In the genomic region with DNA sequence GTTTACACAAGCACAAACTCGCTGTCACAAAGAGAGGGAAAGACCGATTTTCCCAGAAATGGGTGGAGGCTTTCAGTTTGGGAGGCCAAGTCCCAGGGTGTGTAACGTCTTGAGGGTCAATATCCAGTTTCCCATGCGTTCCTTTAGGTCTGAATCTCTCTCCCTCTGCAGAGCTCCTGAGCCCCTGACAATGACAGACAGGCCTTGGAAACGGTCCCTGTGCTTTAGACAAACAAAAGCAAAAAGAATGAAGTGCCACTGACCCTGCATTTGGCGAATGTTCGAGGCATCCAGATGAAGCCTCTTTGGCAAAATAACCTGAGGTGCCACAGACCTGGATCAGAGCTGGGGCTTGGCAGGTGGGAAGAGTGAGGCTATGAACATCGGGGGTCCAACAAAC, we compare ENCODE assay signal across 14 cellular contexts.
"Had no signal": no experiment of that assay in that cellular context is flagged by ENCODE, and none has a peak within 500 bp of the region (broad histone marks: within the 10 kb centered on the region; RNA-seq: fewer than 3 reads in every experiment).

No MANE protein-coding gene starts in this region.

- H3K36me3 ChIP-seq: lower lobe of right lung, right lobe of liver, thyroid gland had no signal

- H3K4me1 Mint-ChIP-seq: activated CD8-positive, alpha-beta memory T cell treated with anti-CD3 and anti-CD28 coated beads, Interleukin-2, amount 10 ng/mL, durations not matched to agents 7 days and 5 days; stimulated activated effector memory CD8-positive, alpha-beta T cell treated with anti-CD3 and anti-CD28 coated beads, Interleukin-12 subunit alpha, Interleukin-12 subunit beta, amount 100 ng/mL, for 72 hours had no signal

- ATAC-seq: activated CD8-positive, alpha-beta memory T cell treated with anti-CD3 and anti-CD28 coated beads, Interleukin-2, amount 10 ng/mL, durations not matched to agents 7 days and 5 days; esophagus mucosa; lower lobe of right lung; naive thymus-derived CD4-positive, alpha-beta T cell; SK-N-SH treated with all-trans-retinoic acid at 6 μM for 48 hours; stimulated activated effector memory CD8-positive, alpha-beta T cell treated with anti-CD3 and anti-CD28 coated beads, Interleukin-12 subunit alpha, Interleukin-12 subunit beta, amount 100 ng/mL, for 72 hours had no signal

- H3K4me1 ChIP-seq: lower lobe of right lung, right lobe of liver, thyroid gland had no signal

- H3K9me3 Mint-ChIP-seq: activated naive CD4-positive, alpha-beta T cell treated with anti-CD3 and anti-CD28 coated beads, Interleukin-2, amount 10 ng/mL, durations not matched to agents 7 days and 5 days; naive thymus-derived CD4-positive, alpha-beta T cell; stimulated activated effector memory CD8-positive, alpha-beta T cell treated with anti-CD3 and anti-CD28 coated beads, Interleukin-12 subunit alpha, Interleukin-12 subunit beta, amount 100 ng/mL, for 72 hours had no signal

- H3K27ac ChIP-seq: lower lobe of right lung, right lobe of liver had no signal

- H3K27ac Mint-ChIP-seq: activated CD8-positive, alpha-beta memory T cell treated with anti-CD3 and anti-CD28 coated beads, Interleukin-2, amount 10 ng/mL, durations not matched to agents 7 days and 5 days; activated naive CD4-positive, alpha-beta T cell treated with anti-CD3 and anti-CD28 coated beads, Interleukin-2, amount 10 ng/mL, durations not matched to agents 7 days and 5 days; naive thymus-derived CD4-positive, alpha-beta T cell; stimulated activated effector memory CD8-positive, alpha-beta T cell treated with anti-CD3 and anti-CD28 coated beads, Interleukin-12 subunit alpha, Interleukin-12 subunit beta, amount 100 ng/mL, for 72 hours had no signal

- H3K27me3 ChIP-seq: right lobe of liver, thyroid gland had no signal

- H3K4me3 Mint-ChIP-seq: activated CD8-positive, alpha-beta memory T cell treated with anti-CD3 and anti-CD28 coated beads, Interleukin-2, amount 10 ng/mL, durations not matched to agents 7 days and 5 days; activated naive CD4-positive, alpha-beta T cell treated with anti-CD3 and anti-CD28 coated beads, Interleukin-2, amount 10 ng/mL, durations not matched to agents 7 days and 5 days; naive thymus-derived CD4-positive, alpha-beta T cell; stimulated activated effector memory CD8-positive, alpha-beta T cell treated with anti-CD3 and anti-CD28 coated beads, Interleukin-12 subunit alpha, Interleukin-12 subunit beta, amount 100 ng/mL, for 72 hours had no signal

- H3K9me3 ChIP-seq: lower lobe of right lung, right lobe of liver, thyroid gland had no signal

- DNase-seq: activated CD4-positive, alpha-beta T cell treated with anti-CD3 and anti-CD28 coated beads for 1 hour; activated CD4-positive, alpha-beta T cell treated with anti-CD3 and anti-CD28 coated beads, Interleukin-2, amount 50 U/mL, for 48 hours; activated CD8-positive, alpha-beta memory T cell treated with anti-CD3 and anti-CD28 coated beads, Interleukin-2, amount 10 ng/mL, durations not matched to agents 7 days and 5 days; activated naive CD4-positive, alpha-beta T cell treated with anti-CD3 and anti-CD28 coated beads, Interleukin-2, amount 10 ng/mL, durations not matched to agents 7 days and 5 days; activated T-cell treated with anti-CD3 and anti-CD28 coated beads, Interleukin-2, amount 50 U/mL, for 1 hour; lower lobe of right lung; naive thymus-derived CD4-positive, alpha-beta T cell; nucleus accumbens; stimulated activated CD4-positive, alpha-beta T cell treated with anti-CD3 and anti-CD28 coated beads, Interleukin-12 subunit alpha, Interleukin-12 subunit beta, amount 100 ng/mL, for 4 hours; thyroid gland had no signal

- H3K27me3 Mint-ChIP-seq: naive thymus-derived CD4-positive, alpha-beta T cell had no signal

- H3K36me3 Mint-ChIP-seq: activated CD8-positive, alpha-beta memory T cell treated with anti-CD3 and anti-CD28 coated beads, Interleukin-2, amount 10 ng/mL, durations not matched to agents 7 days and 5 days; activated naive CD4-positive, alpha-beta T cell treated with anti-CD3 and anti-CD28 coated beads, Interleukin-2, amount 10 ng/mL, durations not matched to agents 7 days and 5 days; naive thymus-derived CD4-positive, alpha-beta T cell; stimulated activated effector memory CD8-positive, alpha-beta T cell treated with anti-CD3 and anti-CD28 coated beads, Interleukin-12 subunit alpha, Interleukin-12 subunit beta, amount 100 ng/mL, for 72 hours had no signal

- H3K4me3 ChIP-seq: lower lobe of right lung, right lobe of liver, thyroid gland had no signal
